ENCODE assay signal across 29 cellular contexts in genomic region chr20:51861726-51862466, GRCh38. TPM values are rescaled to one million over a fixed set of nuclear protein-coding genes. Genes with fewer than 3 reads are reported as not detected.
DNase-seq lines count a peak whose midpoint lies in the region; ATAC-seq, FAIRE-seq and TF ChIP-seq lines count a peak whose summit lies in the region.
"Had no signal": no experiment of that assay in that cellular context is flagged by ENCODE, and none has a peak within 500 bp of the region (broad histone marks: within the 10 kb centered on the region; RNA-seq: fewer than 3 reads in every experiment).

No MANE protein-coding gene starts in this region.

- no peak overlapping the region for H4K8ac ChIP-seq in mesenchymal stem cell (ENCODE audit: low read length)

- H3K79me2 ChIP-seq in astrocyte (ENCODE audit: insufficient read depth, low read length), result peaks cover 20% of the 10 kb centered on the region
- H3K79me2 ChIP-seq in smooth muscle cell (ENCODE audit: low read depth), result no peaks in the 10 kb centered on the region
- no peaks in the 10 kb centered on the region for H3K79me2 ChIP-seq in mammary epithelial cell (ENCODE audit: insufficient read depth, low read length)
- H3K79me2 ChIP-seq: parathyroid adenoma had no signal

- no peak overlapping the region for H2AK5ac ChIP-seq in mesenchymal stem cell (ENCODE audit: low read length, severe bottlenecking)

- no peaks in the 10 kb centered on the region for H3K9me3 Mint-ChIP-seq in astrocyte (ENCODE audit: unreplicated experiment)
- H3K9me3 Mint-ChIP-seq: activated naive CD4-positive, alpha-beta T cell treated with anti-CD3 and anti-CD28 coated beads for 36 hours; activated T-cell treated with anti-CD3 and anti-CD28 coated beads, Interleukin-2, amount 50 U/mL, for 72 hours; memory B cell; naive B cell; stimulated activated naive CD8-positive, alpha-beta T cell treated with anti-CD3 and anti-CD28 coated beads, Interleukin-15, Interleukin-2, amounts not matched to agents 100 ng/mL and 50 ng/mL, for 24 hours; T-helper 2 cell treated with Interferon-gamma antibody and Interleukin-4, amounts not matched to agents 5 μg/mL and 100 μg/mL, for 36 hours had no signal

- H3K27ac Mint-ChIP-seq in astrocyte (ENCODE audit: unreplicated experiment), result no peak overlapping the region
- H3K27ac Mint-ChIP-seq: activated CD8-positive, alpha-beta memory T cell treated with anti-CD3 and anti-CD28 coated beads, Interleukin-2, amount 10 ng/mL, durations not matched to agents 7 days and 5 days; activated naive CD4-positive, alpha-beta T cell treated with anti-CD3 and anti-CD28 coated beads for 36 hours; activated T-cell treated with anti-CD3 and anti-CD28 coated beads, Interleukin-2, amount 50 U/mL, for 72 hours; memory B cell; stimulated activated naive CD8-positive, alpha-beta T cell treated with anti-CD3 and anti-CD28 coated beads, Interleukin-15, Interleukin-2, amounts not matched to agents 100 ng/mL and 50 ng/mL, for 24 hours; T-helper 2 cell treated with Interferon-gamma antibody and Interleukin-4, amounts not matched to agents 5 μg/mL and 100 μg/mL, for 36 hours had no signal

- no peak overlapping the region for H2BK5ac ChIP-seq in mesenchymal stem cell (ENCODE audit: low read depth, low read length, poor library complexity, severe bottlenecking)

- H3K4me3 Mint-ChIP-seq in astrocyte (ENCODE audit: unreplicated experiment), result no peak overlapping the region
- H3K4me3 Mint-ChIP-seq: activated CD8-positive, alpha-beta memory T cell treated with anti-CD3 and anti-CD28 coated beads, Interleukin-2, amount 10 ng/mL, durations not matched to agents 7 days and 5 days; activated naive CD4-positive, alpha-beta T cell treated with anti-CD3 and anti-CD28 coated beads for 36 hours; activated T-cell treated with anti-CD3 and anti-CD28 coated beads, Interleukin-2, amount 50 U/mL, for 72 hours; memory B cell; naive B cell; stimulated activated naive CD8-positive, alpha-beta T cell treated with anti-CD3 and anti-CD28 coated beads, Interleukin-15, Interleukin-2, amounts not matched to agents 100 ng/mL and 50 ng/mL, for 24 hours; T-helper 2 cell treated with Interferon-gamma antibody and Interleukin-4, amounts not matched to agents 5 μg/mL and 100 μg/mL, for 36 hours had no signal

- no peak overlapping the region for H2AFZ ChIP-seq in astrocyte (ENCODE audit: low read depth, low read length)
- H2AFZ ChIP-seq in mesenchymal stem cell (ENCODE audit: low read depth, low read length), result no peak overlapping the region
- H2AFZ ChIP-seq in smooth muscle cell (ENCODE audit: low read depth), result no peak overlapping the region
- H2AFZ ChIP-seq in mammary epithelial cell (ENCODE audit: low read depth, low read length), result no peak overlapping the region
- H2AFZ ChIP-seq: GM23248, parathyroid adenoma had no signal

- intact Hi-C loops in gastrocnemius medialis (cut with DNase I; ENCODE audit: low total_unique reads), result no loop called here
- intact Hi-C loops in mammary epithelial cell (cut with micrococcal nuclease), result no loop called here

- CTCF ChIA-PET in mammary epithelial cell (lab: Charles Lee; ENCODE audit: low non-redundant PET), result no interaction called here

- TF ChIP-seq POLR2A in gastrocnemius medialis (IDR thresholded peaks at IDR 0.05), result no peak

- no peaks in the 10 kb centered on the region for H4K20me1 ChIP-seq in astrocyte (ENCODE audit: insufficient read depth, low read length)
- H4K20me1 ChIP-seq in smooth muscle cell (ENCODE audit: low read depth), result no peaks in the 10 kb centered on the region
- no peaks in the 10 kb centered on the region for H4K20me1 ChIP-seq in mammary epithelial cell (ENCODE audit: insufficient read depth, low read length)

- no peak overlapping the region for H3K18ac ChIP-seq in mesenchymal stem cell (ENCODE audit: low read depth in 1 of 2, low read length in 2 of 2)

- H3K9me3 ChIP-seq in astrocyte (ENCODE audit: insufficient read depth, low read depth, low read length), result no peaks in the 10 kb centered on the region
- H3K9me3 ChIP-seq in mesenchymal stem cell (ENCODE audit: control insufficient read depth, low read length), result no peaks in the 10 kb centered on the region
- H3K9me3 ChIP-seq in smooth muscle cell (replicated peaks; ENCODE audit: low read depth), result no peaks in the 10 kb centered on the region
- H3K9me3 ChIP-seq in gastrocnemius medialis, result no peaks in the 10 kb centered on the region
- no peaks in the 10 kb centered on the region for H3K9me3 ChIP-seq in mammary epithelial cell (replicated peaks; ENCODE audit: insufficient read depth, low read length)
- H3K9me3 ChIP-seq: MG63 had no signal

- no peak overlapping the region for H2BK12ac ChIP-seq in mesenchymal stem cell (ENCODE audit: low read length in 2 of 2)

- H3K79me1 ChIP-seq in mesenchymal stem cell (replicated peaks; ENCODE audit: low read length, poor library complexity, severe bottlenecking), result no peaks in the 10 kb centered on the region

- in situ Hi-C loops in gastrocnemius medialis (cut with MboI; ENCODE audit: low sequenced_read_pairs in 4 of 4) (no loop called here), mammary epithelial cell (cut with MboI; ENCODE audit: low sequenced_read_pairs in 2 of 2) (no loop called here)

- dilution Hi-C loops in mammary epithelial cell (cut with HindIII; ENCODE audit: low sequenced_read_pairs), result no loop called here

- 71% methylated on average over 7 of the region's 7 CpGs for WGBS in mesenchymal stem cell
- WGBS in smooth muscle cell (ENCODE audit: low lambda C conversion rate), result 39% methylated on average over 7 of the region's 7 CpGs
- WGBS in mammary epithelial cell (ENCODE audit: low coverage, missing lambda C conversion rate), result 52% methylated on average over 4 of the region's 7 CpGs

- ATAC-seq in HG02885 (IDR thresholded peaks at IDR 0.05; ENCODE audit: poor library complexity, unreplicated experiment) (no peak), gastrocnemius medialis (no peak)
- ATAC-seq: activated CD8-positive, alpha-beta memory T cell treated with anti-CD3 and anti-CD28 coated beads, Interleukin-2, amount 10 ng/mL, durations not matched to agents 7 days and 5 days; activated T-cell treated with anti-CD3 and anti-CD28 coated beads, Interleukin-2, amount 50 U/mL, for 72 hours; right cardiac atrium had no signal

- H3K27ac ChIP-seq in astrocyte (ENCODE audit: low read depth, low read length) (peak overlapping the region; percentile 74), mesenchymal stem cell (ENCODE audit: low read length, poor library complexity, severe bottlenecking) (no peak overlapping the region), smooth muscle cell (ENCODE audit: low read depth) (peak overlapping the region; percentile 96), gastrocnemius medialis (no peak overlapping the region), mammary epithelial cell (ENCODE audit: insufficient read depth, low read depth, low read length) (no peak overlapping the region)
- H3K27ac ChIP-seq: GM23248, parathyroid adenoma had no signal

- peaks cover 13% of the 10 kb centered on the region for H3K4me1 ChIP-seq in astrocyte (ENCODE audit: insufficient read depth, low read length)
- H3K4me1 ChIP-seq in mesenchymal stem cell (ENCODE audit: control insufficient read depth, insufficient read depth, low read depth, low read length), result peaks cover 8% of the 10 kb centered on the region
- peaks cover 8% of the 10 kb centered on the region for H3K4me1 ChIP-seq in smooth muscle cell (ENCODE audit: low read depth)
- no peaks in the 10 kb centered on the region for H3K4me1 ChIP-seq in gastrocnemius medialis
- no peaks in the 10 kb centered on the region for H3K4me1 ChIP-seq in mammary epithelial cell (ENCODE audit: insufficient read depth, low read length)
- H3K4me1 ChIP-seq: parathyroid adenoma had no signal

- no peak overlapping the region for H2BK15ac ChIP-seq in mesenchymal stem cell (ENCODE audit: low read depth, poor library complexity, severe bottlenecking)

- H3K36me3 ChIP-seq in H7 (replicated peaks; ENCODE audit: control insufficient read depth, insufficient read depth, low read length), result no peaks in the 10 kb centered on the region
- H3K36me3 ChIP-seq in astrocyte (ENCODE audit: insufficient read depth, low read length), result no peaks in the 10 kb centered on the region
- no peaks in the 10 kb centered on the region for H3K36me3 ChIP-seq in mesenchymal stem cell (ENCODE audit: control insufficient read depth in 1 of 2, insufficient read depth in 2 of 2, low read depth in 1 of 2, low read length in 2 of 2)
- H3K36me3 ChIP-seq in smooth muscle cell (ENCODE audit: low read depth), result no peaks in the 10 kb centered on the region
- no peaks in the 10 kb centered on the region for H3K36me3 ChIP-seq in gastrocnemius medialis
- H3K36me3 ChIP-seq in mammary epithelial cell (ENCODE audit: insufficient read depth, low read length), result no peaks in the 10 kb centered on the region
- H3K36me3 ChIP-seq: MG63 had no signal

- no peaks in the 10 kb centered on the region for H3K36me3 Mint-ChIP-seq in astrocyte (ENCODE audit: low read depth, unreplicated experiment)
- H3K36me3 Mint-ChIP-seq: activated CD8-positive, alpha-beta memory T cell treated with anti-CD3 and anti-CD28 coated beads, Interleukin-2, amount 10 ng/mL, durations not matched to agents 7 days and 5 days; memory B cell; naive B cell had no signal

- H3K27me3 Mint-ChIP-seq in astrocyte (ENCODE audit: low read depth, unreplicated experiment), result peaks cover 6% of the 10 kb centered on the region

- no peak overlapping the region for H3K23ac ChIP-seq in mesenchymal stem cell (ENCODE audit: low read length in 2 of 2)

- H4K91ac ChIP-seq in mesenchymal stem cell (ENCODE audit: low read length), result no peak overlapping the region

- H3K27me3 ChIP-seq in H7 (ENCODE audit: control insufficient read depth, insufficient read depth, low read length) (no peaks in the 10 kb centered on the region), astrocyte (ENCODE audit: insufficient read depth, low read length) (no peaks in the 10 kb centered on the region), mesenchymal stem cell (ENCODE audit: control insufficient read depth in 1 of 2, insufficient read depth in 1 of 2, low read length in 2 of 2) (peaks cover 0 to 23% of the 10 kb centered on the region in 2 experiments), smooth muscle cell (ENCODE audit: low read depth) (no peaks in the 10 kb centered on the region), gastrocnemius medialis (peaks cover 0 to 2% (median 0%) of the 10 kb centered on the region in 3 donors), mammary epithelial cell (ENCODE audit: insufficient read depth, low read length) (no peaks in the 10 kb centered on the region)
- H3K27me3 ChIP-seq: MG63 had no signal

- peak overlapping the region; percentile 79 for H3K4me2 ChIP-seq in astrocyte (ENCODE audit: low read length)
- H3K4me2 ChIP-seq in mesenchymal stem cell (ENCODE audit: low read length, poor library complexity, severe bottlenecking), result no peak overlapping the region
- peak overlapping the region; percentile 33 for H3K4me2 ChIP-seq in smooth muscle cell
- H3K4me2 ChIP-seq in mammary epithelial cell (ENCODE audit: insufficient read depth, low read depth, low read length), result no peak overlapping the region

- BruUV-seq in mammary epithelial cell (replicated peaks; lab: Mats Ljungman, UMichigan), result no TSS peak

- H3K9ac ChIP-seq in astrocyte (ENCODE audit: low read length) (peak overlapping the region; percentile 73), mesenchymal stem cell (ENCODE audit: low read length) (no peak overlapping the region), smooth muscle cell (ENCODE audit: low read depth) (peak overlapping the region; percentile 57), mammary epithelial cell (ENCODE audit: insufficient read depth, low read length) (no peak overlapping the region)
- H3K9ac ChIP-seq: GM23248, parathyroid adenoma had no signal

- H3K4ac ChIP-seq in mesenchymal stem cell (ENCODE audit: low read depth in 1 of 2, low read length in 2 of 2), result no peak overlapping the region

- FAIRE-seq in astrocyte (lab: Jason Lieb, UNC), result no peak
- FAIRE-seq: endothelial cell of umbilical vein had no signal

- no peak overlapping the region for H3K14ac ChIP-seq in mesenchymal stem cell (ENCODE audit: low read length in 2 of 2)

- H3F3A ChIP-seq in smooth muscle cell (ENCODE audit: low read depth), result peaks cover 9% of the 10 kb centered on the region

- H2BK120ac ChIP-seq in mesenchymal stem cell (ENCODE audit: low read depth, low read length), result no peak overlapping the region

- H3K4me1 Mint-ChIP-seq in astrocyte (ENCODE audit: low read depth, unreplicated experiment), result peaks cover 5% of the 10 kb centered on the region
- H3K4me1 Mint-ChIP-seq: activated CD8-positive, alpha-beta memory T cell treated with anti-CD3 and anti-CD28 coated beads, Interleukin-2, amount 10 ng/mL, durations not matched to agents 7 days and 5 days; memory B cell; naive B cell had no signal

- TF ChIP-seq CTCF in astrocyte (IDR thresholded peaks at IDR 0.05; ENCODE audit: insufficient read depth, low read depth, low read length) (no peak), smooth muscle cell (IDR thresholded peaks at IDR 0.05; ENCODE audit: borderline replicate concordance, insufficient read depth, poor library complexity, severe bottlenecking) (no peak), gastrocnemius medialis (IDR thresholded peaks at IDR 0.05 in 4 of 5, conservative IDR thresholded peaks at IDR 0.05 in 1 of 5) (no peak), mammary epithelial cell (conservative IDR thresholded peaks at IDR 0.05 in 1 of 2, IDR thresholded peaks at IDR 0.05 in 1 of 2; ENCODE audit: extremely low read depth in 1 of 2, insufficient read depth in 1 of 2, low read depth in 1 of 2, low read length in 2 of 2) (no peak)

- DNase-seq in H7, result peak; percentile 37
- DNase-seq in astrocyte (ENCODE audit: low read depth), result peak; percentile 42
- DNase-seq in mesenchymal stem cell, result peak; percentile 41
- DNase-seq in smooth muscle cell (lab: John Stamatoyannopoulos, UW; ENCODE audit: unreplicated experiment), result no peak
- DNase-seq in gastrocnemius medialis, result no peak
- DNase-seq in mammary epithelial cell, result no peak
- DNase-seq in NCI-H446 treated with DMSO at 0.1 percent for 48 hours (lab: John Stamatoyannopoulos, UW), result no peak
- DNase-seq: activated CD4-positive, alpha-beta T cell treated with anti-CD3 and anti-CD28 coated beads, Interleukin-2, amount 50 U/mL, for 1 hour; activated CD8-positive, alpha-beta memory T cell treated with anti-CD3 and anti-CD28 coated beads, Interleukin-2, amount 10 ng/mL, durations not matched to agents 7 days and 5 days; activated naive CD4-positive, alpha-beta T cell treated with anti-CD3 and anti-CD28 coated beads for 36 hours; activated T-cell treated with anti-CD3 and anti-CD28 coated beads, Interleukin-2, amount 50 U/mL, for 72 hours; amygdala; caudate nucleus; GF-D8; MG63; naive B cell; NCI-H1417 treated with DMSO at 0.1 percent for 48 hours; NCI-H2081 treated with DMSO at 0.1 percent for 48 hours; NCI-H345; NCI-H774; right cardiac atrium; stimulated activated CD4-positive, alpha-beta T cell treated with anti-CD3 and anti-CD28 coated beads, Interleukin-15, amount 100 ng/mL, for 24 hours had no signal

- no peak overlapping the region for H3K4me3 ChIP-seq in H7 (ENCODE audit: insufficient read depth, low read depth, low read length)
- peak overlapping the region; percentile 58 for H3K4me3 ChIP-seq in astrocyte (ENCODE audit: insufficient read depth, low read depth, low read length)
- no peak overlapping the region for H3K4me3 ChIP-seq in mesenchymal stem cell (ENCODE audit: insufficient read depth in 1 of 2, low read depth in 1 of 2, low read length in 2 of 2)
- no peak overlapping the region for H3K4me3 ChIP-seq in smooth muscle cell
- no peak overlapping the region for H3K4me3 ChIP-seq in gastrocnemius medialis
- no peak overlapping the region for H3K4me3 ChIP-seq in mammary epithelial cell (replicated peaks in 1 of 3; ENCODE audit: insufficient read depth in 1 of 3, low read depth in 2 of 3, low read length in 3 of 3)
- H3K4me3 ChIP-seq: GM23248, MG63 had no signal

RNA-seq across cellular contexts. Expression of gene SALL4, which starts 59.6 kb away (rescaled TPM):
- total RNA-seq in H7 (2014; rRNA removed; shearing (Covaris generic)), result 127 and 134 TPM in 2 replicates
- total RNA-seq in astrocyte, result 15.0 and 21.7 TPM in 2 replicates
- polyA plus RNA-seq in mesenchymal stem cell (2013, experiment 1 of 2), result 3.1 TPM
- 3.9 TPM for polyA plus RNA-seq in mesenchymal stem cell (2013, experiment 2 of 2)
- 17.6 TPM in 2 replicates for total RNA-seq in smooth muscle cell
- 9.5 and 14.2 TPM in 2 replicates for polyA plus RNA-seq in smooth muscle cell
- not detected for total RNA-seq in gastrocnemius medialis
- under 1 TPM; under 0.01 to 0.21 TPM for total RNA-seq in mammary epithelial cell
- polyA plus RNA-seq in mammary epithelial cell, result not detected
- not detected for polyA minus RNA-seq in mammary epithelial cell
- total RNA-seq: activated naive CD4-positive, alpha-beta T cell treated with anti-CD3 and anti-CD28 coated beads for 36 hours; GM23248; right cardiac atrium had no signal
- polyA plus RNA-seq: GM23248 had no signal

Comparison
In these comparisons a context has a peak if more than half of its experiments do, and no peak if none do; other contexts are left out.
1. DNase-seq: peak in H7 (single experiment), astrocyte (single experiment) and mesenchymal stem cell (single experiment); none in smooth muscle cell (single experiment), gastrocnemius medialis (0 of 2), mammary epithelial cell (single experiment) and NCI-H446 treated with DMSO at 0.1 percent for 48 hours (single experiment).
2. H3K27ac ChIP-seq: peak in astrocyte (single experiment) and smooth muscle cell (single experiment); none in mesenchymal stem cell (single experiment), gastrocnemius medialis (0 of 4) and mammary epithelial cell (single experiment).
3. H3K4me2 ChIP-seq: peak in astrocyte (single experiment) and smooth muscle cell (single experiment); none in mesenchymal stem cell (single experiment) and mammary epithelial cell (single experiment).
4. H3K9ac ChIP-seq: peak in astrocyte (single experiment) and smooth muscle cell (single experiment); none in mesenchymal stem cell (single experiment) and mammary epithelial cell (single experiment).
5. RNA of gene SALL4, which starts 59.6 kb away (total RNA-seq): 127 to 134 TPM in H7, 15.0 to 21.7 TPM in astrocyte and 17.6 TPM in smooth muscle cell; under 0.01 to 0.21 TPM in mammary epithelial cell and not detected in gastrocnemius medialis; every median in the first group is over 10 times any median in the second.